Comparison of ENCODE assay signal across 1 cellular context in genomic region chr5:139634541-139634940, GRCh38.
A peak's percentile ranks its signal among the peaks of the same experiment; 100 is the strongest.
TF ChIP-seq lines count a peak whose summit lies in the region.

No MANE protein-coding gene starts in this region.

TF ChIP-seq in endothelial cell of umbilical vein, 7 proteins besides CTCF, POLR2A, EP300 and RAD21:
- TF ChIP-seq POLR2AphosphoS5 (IDR thresholded peaks at IDR 0.05; ENCODE audit: insufficient read depth, low read depth, low read length) (peak; percentile 3), GATA2 (IDR thresholded peaks at IDR 0.05; ENCODE audit: insufficient read depth, insufficient read length, low read depth, low read length) (no peak)
